9 cellular contexts compared by ENCODE assay signal in genomic region chr5:41748631-41749030, GRCh38.
DNase-seq lines count a peak whose midpoint lies in the region; ATAC-seq and TF ChIP-seq lines count a peak whose summit lies in the region.
"Had no signal": no experiment of that assay in that cellular context is flagged by ENCODE, and none has a peak within 500 bp of the region (broad histone marks: within the 10 kb centered on the region; RNA-seq: fewer than 3 reads in every experiment).

No MANE protein-coding gene starts in this region.

- no peaks in the 10 kb centered on the region for H3K4me1 Mint-ChIP-seq in type B pancreatic cell (ENCODE audit: unreplicated experiment)

- no peaks in the 10 kb centered on the region for H4K20me1 ChIP-seq in osteoblast (ENCODE audit: insufficient read depth, low read length)

- peaks cover 7% of the 10 kb centered on the region for H3K36me3 Mint-ChIP-seq in type B pancreatic cell

- no peak overlapping the region for H3K27ac Mint-ChIP-seq in type B pancreatic cell

- H2AFZ ChIP-seq in osteoblast (ENCODE audit: low read length), result no peak overlapping the region

- ATAC-seq in HG02678 (IDR thresholded peaks at IDR 0.05; ENCODE audit: unreplicated experiment), result peak; percentile 99

- H3K36me3 ChIP-seq in osteoblast (ENCODE audit: insufficient read depth, low read length), result no peaks in the 10 kb centered on the region

- no peak overlapping the region for H3K4me3 Mint-ChIP-seq in type B pancreatic cell

- no peaks in the 10 kb centered on the region for H3K9me3 Mint-ChIP-seq in type B pancreatic cell

- no peak overlapping the region for H3K4me2 ChIP-seq in osteoblast (ENCODE audit: insufficient read depth, low read length)

- peaks cover 9% of the 10 kb centered on the region for H3K4me1 ChIP-seq in osteoblast (ENCODE audit: insufficient read depth, low read length)

- H3K27me3 Mint-ChIP-seq in type B pancreatic cell, result no peaks in the 10 kb centered on the region

- H3K27me3 ChIP-seq in osteoblast (ENCODE audit: insufficient read depth, low read length), result no peaks in the 10 kb centered on the region

- H3K4me3 ChIP-seq in osteoblast (ENCODE audit: insufficient read depth, low read length), result no peak overlapping the region

- peak; percentile 5 for DNase-seq in activated CD8-positive, alpha-beta memory T cell treated with anti-CD3 and anti-CD28 coated beads, Interleukin-2, amount 50 U/mL, for 24 hours (ENCODE audit: extremely low read depth)
- DNase-seq in activated CD8-positive, alpha-beta memory T cell treated with anti-CD3 and anti-CD28 coated beads for 24 hours, result no peak
- DNase-seq in RPMI7951 (ENCODE audit: low read depth), result peak; percentile 7
- DNase-seq in stimulated activated CD4-positive, alpha-beta T cell treated with anti-CD3 and anti-CD28 coated beads, TNF-alpha, amount 100 ng/mL, for 48 hours (ENCODE audit: low read depth in 3 of 3), result peak; percentile 8 to 37 (median 20)
- no peak for DNase-seq in activated effector memory CD4-positive, alpha-beta T cell treated with Interleukin-2 at 50 U/mL for 16 hours
- DNase-seq in osteoblast (ENCODE audit: insufficient read length, low spot score, missing footprints), result no peak
- no peak for DNase-seq in type B pancreatic cell (ENCODE audit: extremely low spot score, unreplicated experiment)
- DNase-seq: effector CD4-positive, alpha-beta T cell had no signal

- no peak for TF ChIP-seq CTCF in osteoblast (IDR thresholded peaks at IDR 0.05; ENCODE audit: extremely low read depth, low read depth, low read length)
- no peak for TF ChIP-seq CTCF in type B pancreatic cell (conservative IDR thresholded peaks at IDR 0.05)

- H3K79me2 ChIP-seq in osteoblast (ENCODE audit: insufficient read depth, low read length), result no peaks in the 10 kb centered on the region

- no peak overlapping the region for H3K27ac ChIP-seq in osteoblast (ENCODE audit: low read depth, low read length)

- no peaks in the 10 kb centered on the region for H3K9me3 ChIP-seq in osteoblast (ENCODE audit: low read depth, low read length)

Comparison
In these comparisons a context has a peak if more than half of its experiments do, and no peak if none do; other contexts are left out.
1. DNase-seq: peak in activated CD8-positive, alpha-beta memory T cell treated with anti-CD3 and anti-CD28 coated beads, Interleukin-2, amount 50 U/mL, for 24 hours (single experiment), RPMI7951 (single experiment) and stimulated activated CD4-positive, alpha-beta T cell treated with anti-CD3 and anti-CD28 coated beads, TNF-alpha, amount 100 ng/mL, for 48 hours (3 of 3); none in activated CD8-positive, alpha-beta memory T cell treated with anti-CD3 and anti-CD28 coated beads for 24 hours (single experiment), activated effector memory CD4-positive, alpha-beta T cell treated with Interleukin-2 at 50 U/mL for 16 hours (single experiment), osteoblast (single experiment) and type B pancreatic cell (single experiment).